In genomic region chr5:59724482-59725392, GRCh38 we compare ENCODE assay signal across 9 cellular contexts.
A peak's percentile ranks its signal among the peaks of the same experiment; 100 is the strongest.
DNase-seq lines count a peak whose midpoint lies in the region; ATAC-seq, FAIRE-seq and TF ChIP-seq lines count a peak whose summit lies in the region.
"Had no signal": no experiment of that assay in that cellular context is flagged by ENCODE, and none has a peak within 500 bp of the region (broad histone marks: within the 10 kb centered on the region; RNA-seq: fewer than 3 reads in every experiment).

No MANE protein-coding gene starts in this region.

- H3K4me1 Mint-ChIP-seq in WTC11, result peaks cover 44% of the 10 kb centered on the region

- POLR2A ChIA-PET in WTC11 (lab: Charles Lee), result no interaction called here

- CTCF ChIA-PET in WTC11 (lab: Charles Lee), result interaction anchor here (0.8 to 1.6 kb wide), 2 partner anchors 53 to 218 kb away, joined by 3 to 4 read pairs; no protein-coding TSS in a partner anchor

- no peaks in the 10 kb centered on the region for H3K9me3 ChIP-seq in tibial artery

- H3K4me3 Mint-ChIP-seq in WTC11, result no peak overlapping the region

- ATAC-seq in GM19467 (IDR thresholded peaks at IDR 0.05; ENCODE audit: unreplicated experiment), result peak; percentile 88
- ATAC-seq in WTC11, result peak; percentile 93

- peaks cover 0 to 11% (median 0%) of the 10 kb centered on the region in 4 donors for H3K4me1 ChIP-seq in tibial artery

- H3K27ac Mint-ChIP-seq in WTC11, result no peak overlapping the region

- no peaks in the 10 kb centered on the region for H3K27me3 Mint-ChIP-seq in WTC11 (ENCODE audit: low read depth)

- DNase-seq in NCI-H345 treated with DMSO at 0.1 percent for 48 hours (lab: John Stamatoyannopoulos, UW; ENCODE audit: unreplicated experiment) (peak; percentile 3), NCI-H345 (lab: John Stamatoyannopoulos, UW) (no peak), WTC11 (ENCODE audit: low spot score) (peak; percentile 66), tibial artery (no peak), middle frontal gyrus (ENCODE audit: extremely low spot score, low spot score) (no peak)

- H3K27ac ChIP-seq in tibial artery, result no peak overlapping the region

- peak; percentile 84 for FAIRE-seq in islet of Langerhans (lab: Jason Lieb, UNC)
- FAIRE-seq: colon had no signal

- no peaks in the 10 kb centered on the region for H3K27me3 ChIP-seq in tibial artery

- H3K36me3 Mint-ChIP-seq in WTC11, result peaks cover 4% of the 10 kb centered on the region; the same call in 1 of the 2 replicates

- peaks cover 8% of the 10 kb centered on the region for H3K9me3 Mint-ChIP-seq in WTC11

- no peak overlapping the region for H3K4me3 ChIP-seq in tibial artery

- intact Hi-C loops in tibial artery (cut with DNase I; ENCODE audit: low total_unique reads), result no loop called here

- TF ChIP-seq CTCF in LNCAP (IDR thresholded peaks at IDR 0.05) (peak; percentile 82), WTC11 (IDR thresholded peaks at IDR 0.05) (peak; percentile 74), tibial artery (IDR thresholded peaks at IDR 0.05) (peak; percentile 23 to 27)

- H3K36me3 ChIP-seq in tibial artery, result no peaks in the 10 kb centered on the region

TF ChIP-seq in WTC11, 78 proteins besides CTCF, POLR2A, EP300 and RAD21:
- TF ChIP-seq MLX (CRISPR knock-in tag; IDR thresholded peaks at IDR 0.05) (no peak), CBFB (CRISPR knock-in tag; IDR thresholded peaks at IDR 0.05; ENCODE audit: low read depth) (no peak), ZBTB21 (CRISPR knock-in tag; IDR thresholded peaks at IDR 0.05; ENCODE audit: borderline replicate concordance) (no peak), ZNF512 (CRISPR knock-in tag; IDR thresholded peaks at IDR 0.05; ENCODE audit: borderline replicate concordance) (no peak), FOXJ3 (CRISPR knock-in tag; IDR thresholded peaks at IDR 0.05; ENCODE audit: borderline replicate concordance) (no peak), ZNF232 (CRISPR knock-in tag; IDR thresholded peaks at IDR 0.05) (no peak), NFYB (CRISPR knock-in tag; conservative IDR thresholded peaks at IDR 0.05; ENCODE audit: low read depth) (no peak), SMAD4 (CRISPR knock-in tag; IDR thresholded peaks at IDR 0.05) (no peak), ATF6 (CRISPR knock-in tag; IDR thresholded peaks at IDR 0.05) (no peak), ZMAT4 (CRISPR knock-in tag; IDR thresholded peaks at IDR 0.05) (no peak), ATF1 (CRISPR knock-in tag; IDR thresholded peaks at IDR 0.05) (no peak)
- TF ChIP-seq, protein P1, sequence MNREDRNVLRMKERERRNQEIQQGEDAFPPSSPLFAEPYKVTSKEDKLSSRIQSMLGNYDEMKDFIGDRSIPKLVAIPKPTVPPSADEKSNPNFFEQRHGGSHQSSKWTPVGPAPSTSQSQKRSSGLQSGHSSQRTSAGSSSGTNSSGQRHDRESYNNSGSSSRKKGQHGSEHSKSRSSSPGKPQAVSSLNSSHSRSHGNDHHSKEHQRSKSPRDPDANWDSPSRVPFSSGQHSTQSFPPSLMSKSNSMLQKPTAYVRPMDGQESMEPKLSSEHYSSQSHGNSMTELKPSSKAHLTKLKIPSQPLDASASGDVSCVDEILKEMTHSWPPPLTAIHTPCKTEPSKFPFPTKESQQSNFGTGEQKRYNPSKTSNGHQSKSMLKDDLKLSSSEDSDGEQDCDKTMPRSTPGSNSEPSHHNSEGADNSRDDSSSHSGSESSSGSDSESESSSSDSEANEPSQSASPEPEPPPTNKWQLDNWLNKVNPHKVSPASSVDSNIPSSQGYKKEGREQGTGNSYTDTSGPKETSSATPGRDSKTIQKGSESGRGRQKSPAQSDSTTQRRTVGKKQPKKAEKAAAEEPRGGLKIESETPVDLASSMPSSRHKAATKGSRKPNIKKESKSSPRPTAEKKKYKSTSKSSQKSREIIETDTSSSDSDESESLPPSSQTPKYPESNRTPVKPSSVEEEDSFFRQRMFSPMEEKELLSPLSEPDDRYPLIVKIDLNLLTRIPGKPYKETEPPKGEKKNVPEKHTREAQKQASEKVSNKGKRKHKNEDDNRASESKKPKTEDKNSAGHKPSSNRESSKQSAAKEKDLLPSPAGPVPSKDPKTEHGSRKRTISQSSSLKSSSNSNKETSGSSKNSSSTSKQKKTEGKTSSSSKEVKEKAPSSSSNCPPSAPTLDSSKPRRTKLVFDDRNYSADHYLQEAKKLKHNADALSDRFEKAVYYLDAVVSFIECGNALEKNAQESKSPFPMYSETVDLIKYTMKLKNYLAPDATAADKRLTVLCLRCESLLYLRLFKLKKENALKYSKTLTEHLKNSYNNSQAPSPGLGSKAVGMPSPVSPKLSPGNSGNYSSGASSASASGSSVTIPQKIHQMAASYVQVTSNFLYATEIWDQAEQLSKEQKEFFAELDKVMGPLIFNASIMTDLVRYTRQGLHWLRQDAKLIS (CRISPR knock-in tag; IDR thresholded peaks at IDR 0.05; ENCODE audit: borderline replicate concordance), result no peak

Comparison
In these comparisons a context has a peak if more than half of its experiments do, and no peak if none do; other contexts are left out.
1. DNase-seq: peak in NCI-H345 treated with DMSO at 0.1 percent for 48 hours (single experiment) and WTC11 (single experiment); none in NCI-H345 (single experiment), tibial artery (0 of 2) and middle frontal gyrus (single experiment).
2. CTCF ChIP-seq: peak in every context shown above with its lines; median percentile 82 in LNCAP; 74 in WTC11; 25 in tibial artery.